In the genomic region with DNA sequence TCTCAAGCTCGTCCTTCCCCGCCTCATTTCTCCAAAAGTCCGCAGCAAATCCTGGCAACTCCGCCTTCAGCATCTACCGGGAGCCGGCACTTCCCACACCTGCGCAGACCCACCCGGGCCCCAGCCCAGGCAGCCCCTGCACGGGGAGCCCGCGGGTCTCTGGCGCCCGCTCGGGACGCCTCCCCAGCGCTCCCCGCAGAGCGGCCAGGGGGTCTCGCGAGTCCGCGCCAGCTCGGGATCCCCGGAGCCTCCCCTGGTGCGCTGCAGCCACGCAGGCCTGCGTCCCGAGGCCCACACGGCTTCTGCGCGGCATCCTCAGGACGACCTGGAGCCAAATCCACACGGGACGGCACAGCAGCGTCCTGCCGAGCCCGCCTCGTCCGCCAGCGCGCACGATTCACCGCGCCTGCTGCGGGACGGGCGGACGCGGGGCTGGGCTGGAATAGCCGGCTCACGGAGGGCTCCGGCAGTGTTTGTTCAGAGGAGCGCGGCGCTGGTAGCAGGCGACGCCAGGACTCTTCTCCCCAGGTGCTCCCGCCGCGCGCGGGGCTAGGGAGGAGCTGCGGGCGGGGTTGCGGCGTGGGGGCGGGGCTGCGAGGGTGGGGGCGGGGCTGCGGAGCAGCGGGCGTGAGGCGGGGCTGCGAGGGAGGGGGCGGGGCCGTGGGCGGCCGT, we compare ENCODE assay signal across 8 cellular contexts. TPM values are rescaled to one million over a fixed set of nuclear protein-coding genes. Genes with fewer than 3 reads are reported as not detected.
DNase-seq lines count a peak whose midpoint lies in the region; ATAC-seq and TF ChIP-seq lines count a peak whose summit lies in the region.

No MANE protein-coding gene starts in this region.

- DNase-seq in DMS53 (lab: John Stamatoyannopoulos, UW) (peak; percentile 95), MM.1S (no peak), Right ventricle myocardium superior (no peak), progenitor cell of endocrine pancreas (ENCODE audit: low spot score, unreplicated experiment) (no peak), COLO829 (ENCODE audit: low spot score) (no peak), globus pallidus (ENCODE audit: low spot score) (no peak)

- H3K4me3 Mint-ChIP-seq in progenitor cell of endocrine pancreas (ENCODE audit: low read depth) = peak overlapping the region; percentile 81

- H3K36me3 ChIP-seq in MM.1S (replicated peaks; ENCODE audit: insufficient read depth, low read length) = no peaks in the 10 kb centered on the region

- H3K27me3 Mint-ChIP-seq in progenitor cell of endocrine pancreas = peaks cover 17% of the 10 kb centered on the region

- H4K20me1 ChIP-seq in MM.1S (ENCODE audit: insufficient read depth, low read length) = peaks cover 34% of the 10 kb centered on the region

- H3K27ac Mint-ChIP-seq in progenitor cell of endocrine pancreas = no peak overlapping the region

- H3K9me3 Mint-ChIP-seq in progenitor cell of endocrine pancreas (ENCODE audit: low read depth) = no peaks in the 10 kb centered on the region

- peak overlapping the region; percentile 55; the same call in 1 of the 2 replicates for H3K9ac ChIP-seq in MM.1S (ENCODE audit: low read length)

- TF ChIP-seq CTCF in MM.1S (IDR thresholded peaks at IDR 0.05; ENCODE audit: low read length) = no peak
- TF ChIP-seq CTCF in WI38 (IDR thresholded peaks at IDR 0.05; ENCODE audit: low read depth, low read length) = no peak
- no peak for TF ChIP-seq CTCF in progenitor cell of endocrine pancreas (IDR thresholded peaks at IDR 0.05; ENCODE audit: unreplicated experiment)

- H3F3A ChIP-seq in MM.1S (ENCODE audit: insufficient read depth, low read length) = no peaks in the 10 kb centered on the region

- H3K9me3 ChIP-seq in MM.1S (replicated peaks; ENCODE audit: insufficient read depth, low read length) = no peaks in the 10 kb centered on the region

- H3K4me1 ChIP-seq in MM.1S (ENCODE audit: low read length) = peaks cover 16% of the 10 kb centered on the region

- H3K9me2 ChIP-seq in MM.1S (replicated peaks; ENCODE audit: insufficient read depth, low read length) = no peaks in the 10 kb centered on the region

- H3K27ac ChIP-seq in MM.1S (ENCODE audit: low read length) = no peak overlapping the region

- peak; percentile 32 for ATAC-seq in GM21619 (IDR thresholded peaks at IDR 0.05; ENCODE audit: unreplicated experiment)
- ATAC-seq in Right ventricle myocardium superior (ENCODE audit: poor library complexity) = peak; percentile 75

- peaks cover 39% of the 10 kb centered on the region for H3K79me2 ChIP-seq in MM.1S (ENCODE audit: low read length)

- H3K4me1 Mint-ChIP-seq in progenitor cell of endocrine pancreas (ENCODE audit: low read depth) = peaks cover 40% of the 10 kb centered on the region

- no peaks in the 10 kb centered on the region for H3K36me3 Mint-ChIP-seq in progenitor cell of endocrine pancreas (ENCODE audit: insufficient read depth)

- intact Hi-C loops in Right ventricle myocardium superior (cut with DNase I) = no loop called here

- peak overlapping the region; percentile 78 for H3K4me3 ChIP-seq in MM.1S (ENCODE audit: low read length)
- H3K4me3 ChIP-seq in WI38 (ENCODE audit: low read depth, low read length) = peak overlapping the region; percentile 70

- peak overlapping the region; percentile 100 for H3K4me2 ChIP-seq in MM.1S (ENCODE audit: low read depth, low read length)

- peak overlapping the region; percentile 97 for H2AFZ ChIP-seq in MM.1S (ENCODE audit: low read length)

- 0 out of 2 replicates have a peak, but pooled peaks cover 8% of the 10 kb centered on the region for H3K27me3 ChIP-seq in MM.1S (replicated peaks; ENCODE audit: insufficient read depth, low read length)

RNA-seq across cellular contexts. Expression of gene PHRF1, which starts 0.8 kb away (rescaled TPM):
- total RNA-seq in Right ventricle myocardium superior (16.5 TPM), progenitor cell of endocrine pancreas (44.4 and 44.9 TPM in 2 replicates)

RNA-seq across cellular contexts. Expression of gene RASSF7, which starts 14.7 kb away (rescaled TPM):
- total RNA-seq in Right ventricle myocardium superior (4.4 TPM), progenitor cell of endocrine pancreas (38.2 and 40.8 TPM in 2 replicates)

RNA-seq across cellular contexts. Expression of gene LMNTD2, which starts 14.9 kb away (rescaled TPM):
- 0.22 TPM for total RNA-seq in Right ventricle myocardium superior
- 15.6 and 19.3 TPM in 2 replicates for total RNA-seq in progenitor cell of endocrine pancreas

RNA-seq across cellular contexts. Expression of gene LRRC56, which starts 38.1 kb away (rescaled TPM):
- total RNA-seq in Right ventricle myocardium superior (0.13 TPM), progenitor cell of endocrine pancreas (5.1 and 5.4 TPM in 2 replicates)

RNA-seq across cellular contexts. Expression of gene HRAS, which starts 40.1 kb away (rescaled TPM):
- 60.5 TPM for total RNA-seq in Right ventricle myocardium superior
- total RNA-seq in progenitor cell of endocrine pancreas = 53.4 and 61.6 TPM in 2 replicates

Comparison
In these comparisons a context has a peak if more than half of its experiments do, and no peak if none do; other contexts are left out.
1. RNA of gene LMNTD2, which starts 14.9 kb away (total RNA-seq): 15.6 to 19.3 TPM in progenitor cell of endocrine pancreas; 0.22 TPM in Right ventricle myocardium superior (single experiment); every median in the first group is over 10 times any median in the second.